30 cellular contexts compared by ENCODE assay signal in genomic region chr13:64470751-64471150, GRCh38.
"Had no signal": no experiment of that assay in that cellular context is flagged by ENCODE, and none has a peak within 500 bp of the region (broad histone marks: within the 10 kb centered on the region; RNA-seq: fewer than 3 reads in every experiment).

No MANE protein-coding gene starts in this region.

- H3K9me3 Mint-ChIP-seq: nephron, neural crest cell had no signal

- H3K27ac Mint-ChIP-seq: immature natural killer cell; naive thymus-derived CD8-positive, alpha-beta T cell; nephron; stimulated activated naive B cell treated with anti-CD40 and anti-IgM and Interleukin-4, amounts not matched to agents 10 μg/mL and 1 μg/mL and 100 μg/mL, for 72 hours had no signal

- H3K4me1 ChIP-seq: left lung, lower lobe of right lung, prostate gland, stomach, thyroid gland, transverse colon, upper lobe of left lung, vagina had no signal

- H3K4me1 Mint-ChIP-seq: immature natural killer cell; naive thymus-derived CD8-positive, alpha-beta T cell; neural crest cell; stimulated activated naive B cell treated with anti-CD40 and anti-IgM and Interleukin-4, amounts not matched to agents 10 μg/mL and 1 μg/mL and 100 μg/mL, for 72 hours had no signal

- H3K27me3 Mint-ChIP-seq: naive thymus-derived CD8-positive, alpha-beta T cell; stimulated activated naive B cell treated with anti-CD40 and anti-IgM and Interleukin-4, amounts not matched to agents 10 μg/mL and 1 μg/mL and 100 μg/mL, for 72 hours had no signal

- DNase-seq: immature natural killer cell; kidney; left colon; left lung; lower lobe of right lung; mammary epithelial cell; mesenchymal stem cell; naive thymus-derived CD8-positive, alpha-beta T cell; nucleus accumbens; pancreas; posterior cingulate gyrus; retina; right cardiac atrium; stimulated activated CD4-positive, alpha-beta T cell treated with anti-CD3 and anti-CD28 coated beads, Interleukin-12 subunit alpha, Interleukin-12 subunit beta, amount 100 ng/mL, for 4 hours; stimulated activated CD4-positive, alpha-beta T cell treated with anti-CD3 and anti-CD28 coated beads, Interleukin-15, amount 100 ng/mL, for 24 hours; stimulated activated CD4-positive, alpha-beta T cell treated with anti-CD3 and anti-CD28 coated beads, Interleukin-2, amount 100 ng/mL, for 24 hours; stimulated activated CD4-positive, alpha-beta T cell treated with anti-CD3 and anti-CD28 coated beads, Interleukin-4, amount 100 ng/mL, for 1 hour; stimulated activated naive B cell treated with anti-CD40 and anti-IgM and Interleukin-4, amounts not matched to agents 10 μg/mL and 1 μg/mL and 100 μg/mL, for 72 hours; stimulated activated naive CD8-positive, alpha-beta T cell treated with anti-CD3 and anti-CD28 coated beads, Interleukin-15, Interleukin-2, amounts not matched to agents 100 U/mL and 50 U/mL, for 24 hours; stomach; testis; thyroid gland; transverse colon; upper lobe of left lung had no signal

- H3K4me3 ChIP-seq: left lung, lower lobe of right lung, pancreas, prostate gland, skin epidermis, stomach, testis, thyroid gland, transverse colon, upper lobe of left lung, vagina had no signal

- H3K36me3 Mint-ChIP-seq: immature natural killer cell; naive thymus-derived CD8-positive, alpha-beta T cell; stimulated activated naive B cell treated with anti-CD40 and anti-IgM and Interleukin-4, amounts not matched to agents 10 μg/mL and 1 μg/mL and 100 μg/mL, for 72 hours had no signal

- H3K4me3 Mint-ChIP-seq: immature natural killer cell; naive thymus-derived CD8-positive, alpha-beta T cell; nephron; neural crest cell; stimulated activated naive B cell treated with anti-CD40 and anti-IgM and Interleukin-4, amounts not matched to agents 10 μg/mL and 1 μg/mL and 100 μg/mL, for 72 hours had no signal

- H3K27me3 ChIP-seq: left lung, pancreas, stomach, testis, thyroid gland, transverse colon, upper lobe of left lung, vagina had no signal

- H3K9me3 ChIP-seq: left lung, lower lobe of right lung, pancreas, prostate gland, testis, thyroid gland, transverse colon, upper lobe of left lung, vagina had no signal

- H3K36me3 ChIP-seq: left lung, lower lobe of right lung, pancreas, prostate gland, stomach, thyroid gland, transverse colon, upper lobe of left lung, vagina had no signal

- ATAC-seq: left colon; left lung; lower lobe of right lung; naive thymus-derived CD8-positive, alpha-beta T cell; pancreas; right cardiac atrium; sciatic nerve; stimulated activated naive B cell treated with anti-CD40 and anti-IgM and Interleukin-4, amounts not matched to agents 10 μg/mL and 1 μg/mL and 100 μg/mL, for 72 hours; stimulated activated naive CD8-positive, alpha-beta T cell treated with anti-CD3 and anti-CD28 coated beads, Interleukin-15, Interleukin-2, amounts not matched to agents 100 U/mL and 50 U/mL, for 24 hours had no signal

- H3K27ac ChIP-seq: left lung, lower lobe of right lung, pancreas, prostate gland, skin epidermis, stomach, testis, thyroid gland, transverse colon, upper lobe of left lung, vagina had no signal
